ENCODE assay signal across 14 cellular contexts in the genomic region with DNA sequence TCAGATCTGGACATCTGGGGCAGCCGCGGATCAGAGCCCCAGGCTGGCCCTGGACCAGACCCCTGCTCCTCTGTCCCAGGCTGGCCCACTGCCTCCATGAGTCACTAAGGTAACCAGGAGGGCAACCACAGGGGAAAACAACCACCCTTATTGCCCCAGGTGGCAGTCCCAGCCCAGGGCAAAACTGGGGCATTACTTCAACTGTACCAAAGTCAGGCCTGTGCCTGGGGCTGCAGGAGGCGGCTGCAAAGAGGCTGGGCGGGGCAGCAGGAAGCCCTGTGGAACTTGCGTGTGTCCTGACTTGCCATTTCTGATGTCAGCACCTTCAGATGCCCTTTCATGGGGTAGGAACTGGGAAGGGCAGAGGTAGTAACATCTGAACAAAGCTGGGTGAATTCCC. TPM values are rescaled to one million over a fixed set of nuclear protein-coding genes. Genes with fewer than 3 reads are reported as not detected.
A peak's percentile ranks its signal among the peaks of the same experiment; 100 is the strongest.
DNase-seq lines count a peak whose midpoint lies in the region; ATAC-seq, FAIRE-seq and TF ChIP-seq lines count a peak whose summit lies in the region.
"Had no signal": no experiment of that assay in that cellular context is flagged by ENCODE, and none has a peak within 500 bp of the region (broad histone marks: within the 10 kb centered on the region; RNA-seq: fewer than 3 reads in every experiment).

No MANE protein-coding gene starts in this region.

- H4K20me1 ChIP-seq in BLaER1 = no peaks in the 10 kb centered on the region
- H4K20me1 ChIP-seq in GM23338 (replicated peaks; ENCODE audit: insufficient read depth) = no peaks in the 10 kb centered on the region

- H3K27ac Mint-ChIP-seq in activated T-helper 1 cell treated with anti-CD3 and anti-CD28 coated beads, Interleukin-12 subunit alpha, Interleukin-12 subunit beta, Interleukin-2, Interleukin-4 antibody, amounts not matched to agents 30 ng/mL and 10 ng/mL and 1 ng/mL, durations not matched to agents 14 hours and 24 hours and 36 hours = peak overlapping the region; percentile 65
- no peak overlapping the region for H3K27ac Mint-ChIP-seq in GM23338

- H3K9ac ChIP-seq in BLaER1 = no peak overlapping the region
- H3K9ac ChIP-seq in colonic mucosa (ENCODE audit: low read depth in 2 of 2, low read length in 2 of 2) = no peak overlapping the region

- H3K9me3 ChIP-seq in BLaER1 (no peaks in the 10 kb centered on the region), esophagus muscularis mucosa (no peaks in the 10 kb centered on the region), colonic mucosa (no peaks in the 10 kb centered on the region)
- H3K9me3 ChIP-seq: gastrocnemius medialis had no signal

- DNase-seq in ELF-1 (ENCODE audit: low read depth, low spot score) (peak; percentile 15), esophagus muscularis mucosa (ENCODE audit: extremely low spot score) (peak; percentile 72), GM23338 (ENCODE audit: low spot score) (no peak), H54 (ENCODE audit: insufficient read length, low spot score) (no peak), colonic mucosa (no peak)
- no peak for DNase-seq in activated T-helper 1 cell treated with anti-CD3 and anti-CD28 coated beads, Interleukin-12 subunit alpha, Interleukin-12 subunit beta, Interleukin-2, Interleukin-4 antibody, amounts not matched to agents 30 ng/mL and 10 ng/mL and 1 ng/mL, durations not matched to agents 14 hours and 24 hours and 36 hours (ENCODE audit: low spot score)
- DNase-seq: activated gamma-delta T cell treated with Interleukin-2 at 50 U/mL for 16 hours; effector CD8-positive, alpha-beta T cell; gastrocnemius medialis; NCI-H1417; NCI-H345 had no signal

- intact Hi-C loops in activated T-helper 1 cell treated with anti-CD3 and anti-CD28 coated beads, Interleukin-12 subunit alpha, Interleukin-12 subunit beta, Interleukin-2, Interleukin-4 antibody, amounts not matched to agents 30 ng/mL and 10 ng/mL and 1 ng/mL, durations not matched to agents 14 hours and 24 hours and 36 hours (cut with micrococcal nuclease) = loop anchor here (10.0 kb wide), 1 partner anchor 157 kb away; no protein-coding TSS in a partner anchor
- intact Hi-C loops in esophagus muscularis mucosa (cut with DNase I) (loop anchor here (2.0 to 10.0 kb wide), 4 partner anchors 53 to 694 kb away; no protein-coding TSS in a partner anchor), colonic mucosa (cut with DNase I) (loop anchor here (5.0 to 10.0 kb wide), 2 partner anchors 507 to 694 kb away; no protein-coding TSS in a partner anchor)

- no peak for FAIRE-seq in H54 (lab: Jason Lieb, UNC)

- peaks cover 58% of the 10 kb centered on the region for H3K4me1 Mint-ChIP-seq in activated T-helper 1 cell treated with anti-CD3 and anti-CD28 coated beads, Interleukin-12 subunit alpha, Interleukin-12 subunit beta, Interleukin-2, Interleukin-4 antibody, amounts not matched to agents 30 ng/mL and 10 ng/mL and 1 ng/mL, durations not matched to agents 14 hours and 24 hours and 36 hours (ENCODE audit: low read depth)
- peaks cover 14% of the 10 kb centered on the region for H3K4me1 Mint-ChIP-seq in GM23338

- no peaks in the 10 kb centered on the region for H3K36me3 Mint-ChIP-seq in activated T-helper 1 cell treated with anti-CD3 and anti-CD28 coated beads, Interleukin-12 subunit alpha, Interleukin-12 subunit beta, Interleukin-2, Interleukin-4 antibody, amounts not matched to agents 30 ng/mL and 10 ng/mL and 1 ng/mL, durations not matched to agents 14 hours and 24 hours and 36 hours (ENCODE audit: low read depth)
- H3K36me3 Mint-ChIP-seq in GM23338 (ENCODE audit: low read depth) = no peaks in the 10 kb centered on the region

- H3K27me3 Mint-ChIP-seq in activated T-helper 1 cell treated with anti-CD3 and anti-CD28 coated beads, Interleukin-12 subunit alpha, Interleukin-12 subunit beta, Interleukin-2, Interleukin-4 antibody, amounts not matched to agents 30 ng/mL and 10 ng/mL and 1 ng/mL, durations not matched to agents 14 hours and 24 hours and 36 hours (ENCODE audit: insufficient read depth) = no peaks in the 10 kb centered on the region
- peaks cover 11% of the 10 kb centered on the region for H3K27me3 Mint-ChIP-seq in GM23338 (ENCODE audit: insufficient read depth, low read depth, poor library complexity)

- H3K27me3 ChIP-seq in BLaER1 (no peaks in the 10 kb centered on the region), esophagus muscularis mucosa (no peaks in the 10 kb centered on the region), GM23338 (ENCODE audit: insufficient read depth) (no peaks in the 10 kb centered on the region), colonic mucosa (no peaks in the 10 kb centered on the region)
- H3K27me3 ChIP-seq: gastrocnemius medialis had no signal

- H3F3A ChIP-seq in GM23338 (replicated peaks; ENCODE audit: low read depth) = no peaks in the 10 kb centered on the region

- H3K9me3 Mint-ChIP-seq in activated T-helper 1 cell treated with anti-CD3 and anti-CD28 coated beads, Interleukin-12 subunit alpha, Interleukin-12 subunit beta, Interleukin-2, Interleukin-4 antibody, amounts not matched to agents 30 ng/mL and 10 ng/mL and 1 ng/mL, durations not matched to agents 14 hours and 24 hours and 36 hours = no peaks in the 10 kb centered on the region
- H3K9me3 Mint-ChIP-seq in GM23338 = no peaks in the 10 kb centered on the region

- H3K27ac ChIP-seq in BLaER1 = no peak overlapping the region
- H3K27ac ChIP-seq in esophagus muscularis mucosa (replicated peaks in 1 of 4) = no peak overlapping the region
- H3K27ac ChIP-seq in GM23338 (ENCODE audit: low read depth) = no peak overlapping the region
- H3K27ac ChIP-seq in colonic mucosa = no peak overlapping the region
- H3K27ac ChIP-seq: gastrocnemius medialis had no signal

- WGBS in esophagus muscularis mucosa = 72% methylated on average over 3 of the region's 5 CpGs

- no peak for TF ChIP-seq EP300 in esophagus muscularis mucosa (IDR thresholded peaks at IDR 0.05)

- H2AFZ ChIP-seq in GM23338 = no peak overlapping the region

- no peaks in the 10 kb centered on the region for H3K79me2 ChIP-seq in GM23338 (replicated peaks; ENCODE audit: insufficient read depth)

- no peak for ATAC-seq in GM21367 (IDR thresholded peaks at IDR 0.05; ENCODE audit: unreplicated experiment)
- no peak for ATAC-seq in GM23338
- ATAC-seq: gastrocnemius medialis had no signal

- H3K4me2 ChIP-seq in BLaER1 (0 out of 2 replicates have a peak overlapping the region, but pooled peaks have one; percentile 34), GM23338 (no peak overlapping the region)

- H3K4me3 Mint-ChIP-seq in activated T-helper 1 cell treated with anti-CD3 and anti-CD28 coated beads, Interleukin-12 subunit alpha, Interleukin-12 subunit beta, Interleukin-2, Interleukin-4 antibody, amounts not matched to agents 30 ng/mL and 10 ng/mL and 1 ng/mL, durations not matched to agents 14 hours and 24 hours and 36 hours = peak overlapping the region; percentile 26
- H3K4me3 Mint-ChIP-seq in GM23338 = no peak overlapping the region

- TF ChIP-seq CTCF in esophagus muscularis mucosa (IDR thresholded peaks at IDR 0.05) (no peak), GM23338 (conservative IDR thresholded peaks at IDR 0.05; ENCODE audit: low read depth in 2 of 2) (no peak), colonic mucosa (IDR thresholded peaks at IDR 0.05) (no peak)

- TF ChIP-seq POLR2A in esophagus muscularis mucosa (IDR thresholded peaks at IDR 0.05; ENCODE audit: low read depth) (no peak), H54 (IDR thresholded peaks at IDR 0.05; ENCODE audit: low read depth, low read length) (no peak)

- H3K4me1 ChIP-seq in BLaER1 (peaks cover 36% of the 10 kb centered on the region), esophagus muscularis mucosa (peaks cover 10 to 26% (median 19%) of the 10 kb centered on the region in 4 donors), GM23338 (ENCODE audit: insufficient read depth) (peaks cover 7% of the 10 kb centered on the region; the same call in 1 of the 2 replicates), colonic mucosa (no peaks in the 10 kb centered on the region)

- peaks cover 6% of the 10 kb centered on the region; the same call in 1 of the 2 replicates for H3K9me2 ChIP-seq in GM23338 (ENCODE audit: insufficient read depth)

- H3K4me3 ChIP-seq in BLaER1 (no peak overlapping the region), esophagus muscularis mucosa (no peak overlapping the region), GM23338 (no peak overlapping the region), colonic mucosa (no peak overlapping the region)
- H3K4me3 ChIP-seq: gastrocnemius medialis had no signal

- no peaks in the 10 kb centered on the region for H3K36me3 ChIP-seq in BLaER1
- H3K36me3 ChIP-seq in esophagus muscularis mucosa = no peaks in the 10 kb centered on the region
- H3K36me3 ChIP-seq in GM23338 (ENCODE audit: insufficient read depth) = no peaks in the 10 kb centered on the region
- no peaks in the 10 kb centered on the region for H3K36me3 ChIP-seq in colonic mucosa
- H3K36me3 ChIP-seq: gastrocnemius medialis had no signal

TF ChIP-seq in GM23338, 12 proteins besides CTCF, POLR2A, EP300 and RAD21 (continues in another document):
- TF ChIP-seq JUNB (IDR thresholded peaks at IDR 0.05; ENCODE audit: unreplicated experiment) = no peak
- no peak for TF ChIP-seq ZNF114 (CRISPR knock-in tag; IDR thresholded peaks at IDR 0.05)

RNA-seq across cellular contexts. Expression of a gene that starts 26.4 kb away (rescaled TPM):
- total RNA-seq in activated T-helper 1 cell treated with anti-CD3 and anti-CD28 coated beads, Interleukin-12 subunit alpha, Interleukin-12 subunit beta, Interleukin-2, Interleukin-4 antibody, amounts not matched to agents 30 ng/mL and 10 ng/mL and 1 ng/mL, durations not matched to agents 14 hours and 24 hours and 36 hours = not detected in 2 replicates
- total RNA-seq in esophagus muscularis mucosa = not detected
- total RNA-seq in GM23338 (2014; rRNA removed; shearing (Covaris generic)) = 0.58 and 1.2 TPM in 2 replicates
- polyA plus RNA-seq in GM23338 (2016; fragmentation: Nextera tagmentation; extraction: Ambion mirVana) = 0.23 and 0.24 TPM in 2 replicates
- total RNA-seq in colonic mucosa = under 1 TPM in 1 of 2 donors, not detected in 1; 0.07 TPM
- total RNA-seq: pulmonary artery endothelial cell had no signal

Comparison
In these comparisons a context has a peak if more than half of its experiments do, and no peak if none do; other contexts are left out.
1. DNase-seq: peak in ELF-1 (single experiment) and esophagus muscularis mucosa (single experiment); none in activated T-helper 1 cell treated with anti-CD3 and anti-CD28 coated beads, Interleukin-12 subunit alpha, Interleukin-12 subunit beta, Interleukin-2, Interleukin-4 antibody, amounts not matched to agents 30 ng/mL and 10 ng/mL and 1 ng/mL, durations not matched to agents 14 hours and 24 hours and 36 hours (single experiment), GM23338 (single experiment), H54 (single experiment) and colonic mucosa (single experiment).